19 cellular contexts compared by ENCODE assay signal in the genomic region with DNA sequence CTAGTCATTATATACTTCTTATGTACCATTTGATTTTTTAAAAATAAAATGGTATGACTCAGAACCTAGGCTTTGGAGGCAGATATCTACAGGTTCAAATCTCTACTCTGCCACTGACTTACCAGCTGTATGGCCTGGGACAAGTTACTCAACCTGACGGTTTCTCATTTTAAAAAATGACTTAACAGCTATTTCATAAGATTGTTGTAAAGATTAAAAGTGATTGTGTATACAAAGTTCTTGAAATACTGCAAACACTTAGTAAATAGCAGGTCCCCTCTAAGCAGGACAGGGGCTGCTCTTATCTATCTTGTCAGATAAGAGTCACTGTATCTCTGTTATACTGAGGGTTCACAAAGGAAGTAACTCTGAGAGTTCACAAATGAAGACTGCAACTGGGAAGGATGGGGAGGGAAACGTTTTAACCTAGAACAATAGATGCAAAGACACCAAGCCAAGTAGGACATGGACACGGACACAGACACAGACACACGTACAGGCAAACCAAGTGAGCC. TPM values are rescaled to one million over a fixed set of nuclear protein-coding genes. Genes with fewer than 3 reads are reported as not detected.
A peak's percentile ranks its signal among the peaks of the same experiment; 100 is the strongest.
DNase-seq lines count a peak whose midpoint lies in the region; ATAC-seq and TF ChIP-seq lines count a peak whose summit lies in the region.
"Had no signal": no experiment of that assay in that cellular context is flagged by ENCODE, and none has a peak within 500 bp of the region (broad histone marks: within the 10 kb centered on the region; RNA-seq: fewer than 3 reads in every experiment).

No MANE protein-coding gene starts in this region.

- no peaks in the 10 kb centered on the region for H3K9me3 ChIP-seq in DOHH2 (ENCODE audit: control insufficient read depth, insufficient read depth, low read length)
- no peaks in the 10 kb centered on the region for H3K9me3 ChIP-seq in hepatocyte (ENCODE audit: low read depth)
- no peaks in the 10 kb centered on the region for H3K9me3 ChIP-seq in smooth muscle cell (replicated peaks; ENCODE audit: low read depth)
- H3K9me3 ChIP-seq: prostate gland had no signal

- H3K4me3 ChIP-seq in DOHH2 (ENCODE audit: low read length) = peak overlapping the region; percentile 92
- H3K4me3 ChIP-seq in WI38 (ENCODE audit: low read depth, low read length) = peak overlapping the region; percentile 86
- no peak overlapping the region for H3K4me3 ChIP-seq in hepatocyte
- H3K4me3 ChIP-seq in smooth muscle cell = peak overlapping the region; percentile 93
- H3K4me3 ChIP-seq: cardiac muscle cell, prostate gland had no signal

- no peak for DNase-seq in hepatocyte (ENCODE audit: low spot score)
- no peak for DNase-seq in smooth muscle cell (lab: John Stamatoyannopoulos, UW; ENCODE audit: unreplicated experiment)
- DNase-seq in cortex of kidney (lab: John Stamatoyannopoulos, UW) = no peak
- DNase-seq in NOMO-1 (lab: John Stamatoyannopoulos, UW; ENCODE audit: unreplicated experiment in 2 of 2) = no peak
- no peak for DNase-seq in AG08395 (ENCODE audit: low spot score)
- DNase-seq: activated CD4-positive, alpha-beta memory T cell treated with anti-CD3 and anti-CD28 coated beads, Interleukin-2, amount 10 ng/mL, durations not matched to agents 7 days and 5 days; activated naive CD4-positive, alpha-beta T cell; CD4-positive, alpha-beta memory T cell; midbrain; NCI-H1092 treated with DMSO at 0.1 percent for 48 hours; NCI-H510A; stimulated activated CD4-positive, alpha-beta T cell treated with anti-CD3 and anti-CD28 coated beads, Interleukin-4, amount 100 ng/mL, for 1 hour had no signal

- no peaks in the 10 kb centered on the region for H3K36me3 Mint-ChIP-seq in activated T-helper 17 cell treated with anti-CD3 and anti-CD28 coated beads, Interleukin-2, amount 50 U/mL, for 72 hours (ENCODE audit: low read depth)
- H3K36me3 Mint-ChIP-seq: CD4-positive, alpha-beta memory T cell; stimulated activated effector memory CD8-positive, alpha-beta T cell treated with anti-CD3 and anti-CD28 coated beads, Interleukin-12 subunit alpha, Interleukin-12 subunit beta, amount 100 ng/mL, for 72 hours had no signal

- no peak overlapping the region for H3K9ac ChIP-seq in smooth muscle cell (ENCODE audit: low read depth)

- H3K9me2 ChIP-seq in DOHH2 (replicated peaks; ENCODE audit: control insufficient read depth, low read length) (no peaks in the 10 kb centered on the region), hepatocyte (replicated peaks; ENCODE audit: insufficient read depth) (no peaks in the 10 kb centered on the region)

- no peaks in the 10 kb centered on the region for H3K9me3 Mint-ChIP-seq in activated T-helper 17 cell treated with anti-CD3 and anti-CD28 coated beads, Interleukin-2, amount 50 U/mL, for 72 hours
- H3K9me3 Mint-ChIP-seq: activated CD4-positive, alpha-beta memory T cell treated with anti-CD3 and anti-CD28 coated beads, Interleukin-2, amount 10 ng/mL, durations not matched to agents 7 days and 5 days; stimulated activated effector memory CD8-positive, alpha-beta T cell treated with anti-CD3 and anti-CD28 coated beads, Interleukin-12 subunit alpha, Interleukin-12 subunit beta, amount 100 ng/mL, for 72 hours had no signal

- TF ChIP-seq CTCF in DOHH2 (IDR thresholded peaks at IDR 0.05; ENCODE audit: low read depth, low read length, poor library complexity, severe bottlenecking) (no peak), WI38 (IDR thresholded peaks at IDR 0.05; ENCODE audit: low read depth, low read length) (no peak), hepatocyte (IDR thresholded peaks at IDR 0.05; ENCODE audit: poor library complexity) (no peak), smooth muscle cell (IDR thresholded peaks at IDR 0.05; ENCODE audit: borderline replicate concordance, insufficient read depth, poor library complexity, severe bottlenecking) (no peak)

- H2AFZ ChIP-seq in hepatocyte (no peak overlapping the region), smooth muscle cell (ENCODE audit: low read depth) (no peak overlapping the region)

- WGBS in hepatocyte (ENCODE audit: low lambda C conversion rate, missing lambda C conversion rate) = 29% methylated on average over 4 of the region's 4 CpGs
- 22% methylated on average over 4 of the region's 4 CpGs for WGBS in smooth muscle cell (ENCODE audit: low lambda C conversion rate)

- H3K4me3 Mint-ChIP-seq in activated T-helper 17 cell treated with anti-CD3 and anti-CD28 coated beads, Interleukin-2, amount 50 U/mL, for 72 hours = no peak overlapping the region
- H3K4me3 Mint-ChIP-seq: activated CD4-positive, alpha-beta memory T cell treated with anti-CD3 and anti-CD28 coated beads, Interleukin-2, amount 10 ng/mL, durations not matched to agents 7 days and 5 days; stimulated activated effector memory CD8-positive, alpha-beta T cell treated with anti-CD3 and anti-CD28 coated beads, Interleukin-12 subunit alpha, Interleukin-12 subunit beta, amount 100 ng/mL, for 72 hours had no signal

- H3K27me3 ChIP-seq in DOHH2 (ENCODE audit: control insufficient read depth, low read length) (no peaks in the 10 kb centered on the region), hepatocyte (no peaks in the 10 kb centered on the region), smooth muscle cell (ENCODE audit: low read depth) (no peaks in the 10 kb centered on the region)

- ATAC-seq in activated T-helper 17 cell treated with anti-CD3 and anti-CD28 coated beads, Interleukin-2, amount 50 U/mL, for 72 hours (replicated peaks) = no peak
- ATAC-seq: HCT116; stimulated activated effector memory CD8-positive, alpha-beta T cell treated with anti-CD3 and anti-CD28 coated beads, Interleukin-12 subunit alpha, Interleukin-12 subunit beta, amount 100 ng/mL, for 72 hours had no signal

- H3F3A ChIP-seq in DOHH2 (ENCODE audit: control insufficient read depth, insufficient read depth) (peaks cover 18% of the 10 kb centered on the region), smooth muscle cell (ENCODE audit: low read depth) (peaks cover 39% of the 10 kb centered on the region)

- peak overlapping the region; percentile 75 for H3K4me2 ChIP-seq in DOHH2 (ENCODE audit: low read length)
- peak overlapping the region; percentile 90 for H3K4me2 ChIP-seq in hepatocyte
- peak overlapping the region; percentile 87 for H3K4me2 ChIP-seq in smooth muscle cell

- H3K4me1 Mint-ChIP-seq in activated T-helper 17 cell treated with anti-CD3 and anti-CD28 coated beads, Interleukin-2, amount 50 U/mL, for 72 hours = peaks cover 9% of the 10 kb centered on the region

- H3K79me2 ChIP-seq in DOHH2 (ENCODE audit: control insufficient read depth, low read length) = peaks cover 87% of the 10 kb centered on the region
- H3K79me2 ChIP-seq in hepatocyte = peaks cover 48% of the 10 kb centered on the region
- peaks cover 63% of the 10 kb centered on the region for H3K79me2 ChIP-seq in smooth muscle cell (ENCODE audit: low read depth)

- H3K27ac Mint-ChIP-seq in activated T-helper 17 cell treated with anti-CD3 and anti-CD28 coated beads, Interleukin-2, amount 50 U/mL, for 72 hours = no peak overlapping the region
- H3K27ac Mint-ChIP-seq: activated CD4-positive, alpha-beta memory T cell treated with anti-CD3 and anti-CD28 coated beads, Interleukin-2, amount 10 ng/mL, durations not matched to agents 7 days and 5 days; CD4-positive, alpha-beta memory T cell; stimulated activated effector memory CD8-positive, alpha-beta T cell treated with anti-CD3 and anti-CD28 coated beads, Interleukin-12 subunit alpha, Interleukin-12 subunit beta, amount 100 ng/mL, for 72 hours had no signal

- no peak overlapping the region for H3K27ac ChIP-seq in DOHH2 (ENCODE audit: low read depth, low read length)
- H3K27ac ChIP-seq in hepatocyte = peak overlapping the region; percentile 92
- peak overlapping the region; percentile 83 for H3K27ac ChIP-seq in smooth muscle cell (ENCODE audit: low read depth)
- H3K27ac ChIP-seq: cardiac muscle cell, prostate gland had no signal

- peaks cover 32% of the 10 kb centered on the region for H3K27me3 Mint-ChIP-seq in activated T-helper 17 cell treated with anti-CD3 and anti-CD28 coated beads, Interleukin-2, amount 50 U/mL, for 72 hours

- H4K20me1 ChIP-seq in DOHH2 (ENCODE audit: control insufficient read depth, insufficient read depth, low read depth, low read length) (peaks cover 47% of the 10 kb centered on the region), hepatocyte (ENCODE audit: insufficient read depth, poor library complexity, severe bottlenecking) (no peaks in the 10 kb centered on the region), smooth muscle cell (ENCODE audit: low read depth) (peaks cover 64% of the 10 kb centered on the region)

- H3K36me3 ChIP-seq in DOHH2 (ENCODE audit: control insufficient read depth, low read length) = peaks cover 70% of the 10 kb centered on the region
- no peaks in the 10 kb centered on the region for H3K36me3 ChIP-seq in hepatocyte (replicated peaks; ENCODE audit: insufficient read depth, low read depth)
- H3K36me3 ChIP-seq in smooth muscle cell (ENCODE audit: low read depth) = peaks cover under 1% of the 10 kb centered on the region
- H3K36me3 ChIP-seq: cardiac muscle cell, prostate gland had no signal

- H3K4me1 ChIP-seq in DOHH2 (ENCODE audit: control insufficient read depth, low read length) (peaks cover 67% of the 10 kb centered on the region), hepatocyte (ENCODE audit: insufficient read depth) (peaks cover 28% of the 10 kb centered on the region), smooth muscle cell (ENCODE audit: low read depth) (peaks cover 35% of the 10 kb centered on the region)
- H3K4me1 ChIP-seq: prostate gland had no signal

RNA-seq across cellular contexts. Expression of a gene that starts 2.6 kb away (rescaled TPM):
- total RNA-seq in hepatocyte = 20.4 and 22.6 TPM in 2 replicates
- polyA plus RNA-seq in hepatocyte = 22.5 and 23.7 TPM in 2 replicates
- 24.9 and 25.6 TPM in 2 replicates for total RNA-seq in smooth muscle cell
- 21.4 and 26.7 TPM in 2 replicates for polyA plus RNA-seq in smooth muscle cell
- 1 to 10 TPM; 1.3 to 1.9 TPM for total RNA-seq in activated T-helper 17 cell treated with anti-CD3 and anti-CD28 coated beads, Interleukin-2, amount 50 U/mL, for 72 hours
